ENCODE assay signal across 26 cellular contexts in the genomic region with DNA sequence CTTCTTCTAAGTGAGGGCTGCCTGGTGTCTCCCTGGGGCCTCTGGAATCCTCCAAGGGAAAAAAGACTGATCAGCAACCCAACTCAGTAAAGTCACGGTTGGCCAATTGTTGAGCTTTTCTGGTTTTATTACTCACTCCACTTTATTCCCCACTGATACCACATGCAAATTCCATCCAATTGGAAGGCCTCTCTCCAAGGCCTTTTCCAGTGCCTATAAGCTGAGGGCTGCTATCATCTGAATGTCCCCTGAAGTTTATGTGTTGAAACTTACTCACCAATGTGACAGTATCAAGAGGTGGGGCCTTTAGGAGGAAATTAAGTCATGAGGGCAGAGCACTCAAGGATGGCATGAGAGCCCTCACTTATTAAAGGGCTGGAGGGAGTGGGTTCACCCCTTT.
"Had no signal": no experiment of that assay in that cellular context is flagged by ENCODE, and none has a peak within 500 bp of the region (broad histone marks: within the 10 kb centered on the region; RNA-seq: fewer than 3 reads in every experiment).

No MANE protein-coding gene starts in this region.

- ATAC-seq: activated CD4-positive, CD25-positive, alpha-beta regulatory T cell treated with anti-CD3 and anti-CD28 coated beads, Interleukin-2, amount 50 U/mL, for 24 hours; esophagus mucosa; foreskin keratinocyte; left cardiac atrium; left ventricle myocardium superior; sciatic nerve; stimulated activated memory B cell treated with anti-CD40 and anti-IgM and Interleukin-4, amounts not matched to agents 10 μg/mL and 1 μg/mL and 100 μg/mL, for 72 hours; stimulated activated naive CD8-positive, alpha-beta T cell treated with anti-CD3 and anti-CD28 coated beads, Interleukin-15, amount 100 ng/mL, for 72 hours; T-helper 17 cell had no signal

- H3K27me3 ChIP-seq: breast epithelium, vagina had no signal

- H3K27ac ChIP-seq: breast epithelium, foreskin keratinocyte, vagina, WERI-Rb-1 had no signal

- H3K4me3 ChIP-seq: breast epithelium, skin epidermis, vagina had no signal

- DNase-seq: activated CD4-positive, alpha-beta T cell treated with anti-CD3 and anti-CD28 coated beads for 48 hours; activated CD4-positive, alpha-beta T cell treated with anti-CD3 and anti-CD28 coated beads, Interleukin-2, amount 50 U/mL, for 48 hours; activated CD8-positive, alpha-beta memory T cell treated with anti-CD3 and anti-CD28 coated beads for 24 hours; activated effector memory CD4-positive, alpha-beta T cell treated with Interleukin-2 at 50 U/mL for 16 hours; activated naive CD4-positive, alpha-beta T cell treated with Interleukin-2 at 50 U/mL for 16 hours; aorta; central memory CD4-positive, alpha-beta T cell; foreskin keratinocyte; left cardiac atrium; left ventricle myocardium superior; mammary epithelial cell; stimulated activated CD4-positive, alpha-beta T cell treated with anti-CD3 and anti-CD28 coated beads, Interleukin-1b, Interleukin-23, amount 100 ng/mL, for 48 hours; stimulated activated CD4-positive, alpha-beta T cell treated with anti-CD3 and anti-CD28 coated beads, Interleukin-4, amount 100 ng/mL, for 4 hours; stimulated activated CD8-positive, alpha-beta memory T cell treated with anti-CD3 and anti-CD28 coated beads, Interleukin-4, amount 100 ng/mL, for 48 hours; stimulated activated naive CD8-positive, alpha-beta T cell treated with anti-CD3 and anti-CD28 coated beads, Interleukin-15, amount 100 ng/mL, for 72 hours; substantia nigra; T-helper 17 cell; T1000; WERI-Rb-1 had no signal

- H3K36me3 ChIP-seq: breast epithelium, vagina, WERI-Rb-1 had no signal

- H3K9me3 ChIP-seq: breast epithelium, vagina had no signal

- H3K4me1 ChIP-seq: breast epithelium had no signal
